ENCODE assay signal across 1 cellular context in genomic region chr17:75346906-75347305, GRCh38.
A peak's percentile ranks its signal among the peaks of the same experiment; 100 is the strongest.
TF ChIP-seq lines count a peak whose summit lies in the region.

No MANE protein-coding gene starts in this region.

TF ChIP-seq in K562, 482 proteins besides CTCF, POLR2A, EP300 and RAD21 (continued from another document):
- TF ChIP-seq ATF1 (CRISPR knock-in tag; IDR thresholded peaks at IDR 0.05) (no peak), ATF1 (tag; IDR thresholded peaks at IDR 0.05) (peak; percentile 53; the same call in 1 of the 2 replicates), CCNT2 (IDR thresholded peaks at IDR 0.05; ENCODE audit: borderline replicate concordance, extremely low read depth, insufficient read length, low read depth, low read length) (peak; percentile 29), MTA2 (IDR thresholded peaks at IDR 0.05; ENCODE audit: low read depth) (peak; percentile 55; the same call in 1 of the 2 replicates), STAT5A (IDR thresholded peaks at IDR 0.05; ENCODE audit: borderline replicate concordance, low read length) (peak; percentile 68), FOXK1 (CRISPR knock-in tag; IDR thresholded peaks at IDR 0.05; ENCODE audit: borderline replicate concordance) (0 out of 2 replicates have a peak, but pooled peaks have one; percentile 52), FOXK2 (conservative IDR thresholded peaks at IDR 0.05 in 1 of 2, IDR thresholded peaks at IDR 0.05 in 1 of 2; ENCODE audit: low read depth in 2 of 2) (peak in 1 of 2 experiments; percentile 54; a peak in 1 of 4 replicates), ZNF175 (CRISPR knock-in tag; IDR thresholded peaks at IDR 0.05; ENCODE audit: low read depth) (no peak), ZNF217 (CRISPR knock-in tag; IDR thresholded peaks at IDR 0.05) (no peak), TFAP4 (CRISPR knock-in tag; IDR thresholded peaks at IDR 0.05; ENCODE audit: borderline replicate concordance) (peak; percentile 98), TRIM24 (IDR thresholded peaks at IDR 0.05) (peak in 1 of 2 experiments; percentile 59; a peak in 1 of 4 replicates), ZNF766 (CRISPR knock-in tag; conservative IDR thresholded peaks at IDR 0.05) (peak; percentile 81), CBFA2T2 (conservative IDR thresholded peaks at IDR 0.05) (peak; percentile 82), ZNF133 (CRISPR knock-in tag; IDR thresholded peaks at IDR 0.05) (no peak), ATF7 (IDR thresholded peaks at IDR 0.05) (peak; percentile 60; the same call in 1 of the 2 replicates), HIVEP1 (CRISPR knock-in tag; IDR thresholded peaks at IDR 0.05) (no peak), TAL1 (IDR thresholded peaks at IDR 0.05) (peak; percentile 75), MCM7 (IDR thresholded peaks at IDR 0.05) (no peak), GATAD2A (IDR thresholded peaks at IDR 0.05) (0 out of 2 replicates have a peak, but pooled peaks have one; percentile 28), NFE2L1 (tag; IDR thresholded peaks at IDR 0.05; ENCODE audit: borderline replicate concordance, low read depth) (no peak), NCOA4 (IDR thresholded peaks at IDR 0.05; ENCODE audit: partially characterized antibody) (no peak), TAF7 (tag; IDR thresholded peaks at IDR 0.05) (no peak), RNF2 (IDR thresholded peaks at IDR 0.05) (peak; percentile 82), SMARCA4 (IDR thresholded peaks at IDR 0.05) (peak; percentile 81), KDM1A (IDR thresholded peaks at IDR 0.05) (peak; percentile 58 to 63; a peak in 3 of 4 replicates), POLR2AphosphoS5 (IDR thresholded peaks at IDR 0.05; ENCODE audit: control insufficient read depth, insufficient read depth, low read depth, low read length) (peak; percentile 89), FOXP4 (CRISPR knock-in tag; IDR thresholded peaks at IDR 0.05; ENCODE audit: borderline replicate concordance) (no peak), ZNF146 (CRISPR knock-in tag; IDR thresholded peaks at IDR 0.05; ENCODE audit: unreplicated experiment) (no peak), BHLHE40 (IDR thresholded peaks at IDR 0.05; ENCODE audit: low read length) (peak; percentile 29; the same call in 1 of the 2 replicates), ARID1B (IDR thresholded peaks at IDR 0.05) (peak; percentile 88), MEF2D (tag; conservative IDR thresholded peaks at IDR 0.05; ENCODE audit: low read depth) (no peak), CREBBP (IDR thresholded peaks at IDR 0.05; ENCODE audit: low read depth, low read length) (no peak), ZNF174 (CRISPR knock-in tag; IDR thresholded peaks at IDR 0.05) (no peak)
- TF ChIP-seq, protein P1, sequence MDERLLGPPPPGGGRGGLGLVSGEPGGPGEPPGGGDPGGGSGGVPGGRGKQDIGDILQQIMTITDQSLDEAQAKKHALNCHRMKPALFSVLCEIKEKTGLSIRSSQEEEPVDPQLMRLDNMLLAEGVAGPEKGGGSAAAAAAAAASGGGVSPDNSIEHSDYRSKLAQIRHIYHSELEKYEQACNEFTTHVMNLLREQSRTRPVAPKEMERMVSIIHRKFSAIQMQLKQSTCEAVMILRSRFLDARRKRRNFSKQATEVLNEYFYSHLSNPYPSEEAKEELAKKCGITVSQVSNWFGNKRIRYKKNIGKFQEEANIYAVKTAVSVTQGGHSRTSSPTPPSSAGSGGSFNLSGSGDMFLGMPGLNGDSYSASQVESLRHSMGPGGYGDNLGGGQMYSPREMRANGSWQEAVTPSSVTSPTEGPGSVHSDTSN (CRISPR knock-in tag; IDR thresholded peaks at IDR 0.05; ENCODE audit: low read depth): no peak
- TF ChIP-seq, protein P1 (tag; conservative IDR thresholded peaks at IDR 0.05; ENCODE audit: low read depth): peak; percentile 30; the same call in 1 of the 2 replicates
- TF ChIP-seq, protein P2, sequence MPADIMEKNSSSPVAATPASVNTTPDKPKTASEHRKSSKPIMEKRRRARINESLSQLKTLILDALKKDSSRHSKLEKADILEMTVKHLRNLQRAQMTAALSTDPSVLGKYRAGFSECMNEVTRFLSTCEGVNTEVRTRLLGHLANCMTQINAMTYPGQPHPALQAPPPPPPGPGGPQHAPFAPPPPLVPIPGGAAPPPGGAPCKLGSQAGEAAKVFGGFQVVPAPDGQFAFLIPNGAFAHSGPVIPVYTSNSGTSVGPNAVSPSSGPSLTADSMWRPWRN (IDR thresholded peaks at IDR 0.05; ENCODE audit: low read depth): peak; percentile 65; the same call in 1 of the 2 replicates
- TF ChIP-seq, protein P3, sequence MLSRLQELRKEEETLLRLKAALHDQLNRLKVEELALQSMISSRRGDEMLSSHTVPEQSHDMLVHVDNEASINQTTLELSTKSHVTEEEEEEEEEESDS (CRISPR knock-in tag; IDR thresholded peaks at IDR 0.05): no peak
- TF ChIP-seq, protein P4, sequence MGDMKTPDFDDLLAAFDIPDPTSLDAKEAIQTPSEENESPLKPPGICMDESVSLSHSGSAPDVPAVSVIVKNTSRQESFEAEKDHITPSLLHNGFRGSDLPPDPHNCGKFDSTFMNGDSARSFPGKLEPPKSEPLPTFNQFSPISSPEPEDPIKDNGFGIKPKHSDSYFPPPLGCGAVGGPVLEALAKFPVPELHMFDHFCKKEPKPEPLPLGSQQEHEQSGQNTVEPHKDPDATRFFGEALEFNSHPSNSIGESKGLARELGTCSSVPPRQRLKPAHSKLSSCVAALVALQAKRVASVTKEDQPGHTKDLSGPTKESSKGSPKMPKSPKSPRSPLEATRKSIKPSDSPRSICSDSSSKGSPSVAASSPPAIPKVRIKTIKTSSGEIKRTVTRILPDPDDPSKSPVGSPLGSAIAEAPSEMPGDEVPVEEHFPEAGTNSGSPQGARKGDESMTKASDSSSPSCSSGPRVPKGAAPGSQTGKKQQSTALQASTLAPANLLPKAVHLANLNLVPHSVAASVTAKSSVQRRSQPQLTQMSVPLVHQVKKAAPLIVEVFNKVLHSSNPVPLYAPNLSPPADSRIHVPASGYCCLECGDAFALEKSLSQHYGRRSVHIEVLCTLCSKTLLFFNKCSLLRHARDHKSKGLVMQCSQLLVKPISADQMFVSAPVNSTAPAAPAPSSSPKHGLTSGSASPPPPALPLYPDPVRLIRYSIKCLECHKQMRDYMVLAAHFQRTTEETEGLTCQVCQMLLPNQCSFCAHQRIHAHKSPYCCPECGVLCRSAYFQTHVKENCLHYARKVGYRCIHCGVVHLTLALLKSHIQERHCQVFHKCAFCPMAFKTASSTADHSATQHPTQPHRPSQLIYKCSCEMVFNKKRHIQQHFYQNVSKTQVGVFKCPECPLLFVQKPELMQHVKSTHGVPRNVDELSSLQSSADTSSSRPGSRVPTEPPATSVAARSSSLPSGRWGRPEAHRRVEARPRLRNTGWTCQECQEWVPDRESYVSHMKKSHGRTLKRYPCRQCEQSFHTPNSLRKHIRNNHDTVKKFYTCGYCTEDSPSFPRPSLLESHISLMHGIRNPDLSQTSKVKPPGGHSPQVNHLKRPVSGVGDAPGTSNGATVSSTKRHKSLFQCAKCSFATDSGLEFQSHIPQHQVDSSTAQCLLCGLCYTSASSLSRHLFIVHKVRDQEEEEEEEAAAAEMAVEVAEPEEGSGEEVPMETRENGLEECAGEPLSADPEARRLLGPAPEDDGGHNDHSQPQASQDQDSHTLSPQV (IDR thresholded peaks at IDR 0.05): 0 out of 2 replicates have a peak, but pooled peaks have one; percentile 60
